ENCODE assay signal across 8 cellular contexts in the genomic region with DNA sequence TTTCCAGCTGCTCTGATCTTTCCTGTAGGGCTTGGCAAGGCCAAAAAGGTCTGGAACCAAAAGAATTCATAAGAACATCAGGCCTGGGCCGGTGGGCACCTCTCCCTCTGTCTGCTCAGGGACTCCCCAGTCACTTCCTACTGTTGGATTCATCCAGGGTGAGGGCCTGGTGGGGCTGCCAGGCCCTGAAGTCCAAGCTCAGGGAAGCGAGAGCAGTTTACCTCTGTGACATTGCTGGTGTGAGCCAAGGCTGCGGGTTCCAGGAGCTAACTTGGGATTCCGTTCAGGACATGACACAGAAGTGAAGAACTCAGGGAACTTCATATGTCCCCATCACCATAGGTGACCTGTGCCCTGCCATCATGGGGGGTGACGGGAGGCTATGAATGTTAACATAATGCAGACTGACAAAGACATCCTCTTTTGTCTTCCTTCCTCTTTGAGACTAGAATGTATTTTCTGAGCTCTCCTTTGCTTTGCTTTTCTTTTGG.
DNase-seq lines count a peak whose midpoint lies in the region; ATAC-seq, FAIRE-seq and TF ChIP-seq lines count a peak whose summit lies in the region.

No MANE protein-coding gene starts in this region.

- H3K27me3 Mint-ChIP-seq in activated naive CD4-positive, alpha-beta T cell treated with anti-CD3 and anti-CD28 coated beads, Interleukin-2, amount 50 U/mL, for 24 hours: peaks cover 7% of the 10 kb centered on the region
- H3K27me3 Mint-ChIP-seq in type B pancreatic cell: peaks cover 3% of the 10 kb centered on the region

- H3K4me1 Mint-ChIP-seq in activated naive CD4-positive, alpha-beta T cell treated with anti-CD3 and anti-CD28 coated beads, Interleukin-2, amount 50 U/mL, for 24 hours: peaks cover 7% of the 10 kb centered on the region
- H3K4me1 Mint-ChIP-seq in type B pancreatic cell (ENCODE audit: unreplicated experiment): peaks cover 25% of the 10 kb centered on the region

- ATAC-seq in HG02938 (IDR thresholded peaks at IDR 0.05; ENCODE audit: unreplicated experiment): no peak

- FAIRE-seq in H54 (lab: Jason Lieb, UNC): no peak

- H3K4me3 Mint-ChIP-seq in activated naive CD4-positive, alpha-beta T cell treated with anti-CD3 and anti-CD28 coated beads, Interleukin-2, amount 50 U/mL, for 24 hours: peak overlapping the region; percentile 37
- H3K4me3 Mint-ChIP-seq in type B pancreatic cell: peak overlapping the region; percentile 71

- no peaks in the 10 kb centered on the region for H3K9me3 Mint-ChIP-seq in activated naive CD4-positive, alpha-beta T cell treated with anti-CD3 and anti-CD28 coated beads, Interleukin-2, amount 50 U/mL, for 24 hours
- peaks cover 3% of the 10 kb centered on the region for H3K9me3 Mint-ChIP-seq in type B pancreatic cell

- TF ChIP-seq CTCF in type B pancreatic cell (conservative IDR thresholded peaks at IDR 0.05): no peak

- DNase-seq in activated naive CD4-positive, alpha-beta T cell (lab: John Stamatoyannopoulos, UW): no peak
- DNase-seq in astrocyte of the hippocampus (ENCODE audit: low read depth, low spot score): peak; percentile 32
- peak; percentile 76 for DNase-seq in mesenteric fat pad (ENCODE audit: low spot score)
- DNase-seq in type B pancreatic cell (ENCODE audit: extremely low spot score, unreplicated experiment): no peak
- DNase-seq in H54 (ENCODE audit: insufficient read length, low spot score): no peak
- no peak for DNase-seq in ureter (ENCODE audit: low spot score)

- no peak overlapping the region for H3K27ac Mint-ChIP-seq in activated naive CD4-positive, alpha-beta T cell treated with anti-CD3 and anti-CD28 coated beads, Interleukin-2, amount 50 U/mL, for 24 hours
- peak overlapping the region; percentile 22 for H3K27ac Mint-ChIP-seq in type B pancreatic cell

- no peak for TF ChIP-seq POLR2A in H54 (IDR thresholded peaks at IDR 0.05; ENCODE audit: low read depth, low read length)

- no peaks in the 10 kb centered on the region for H3K36me3 Mint-ChIP-seq in activated naive CD4-positive, alpha-beta T cell treated with anti-CD3 and anti-CD28 coated beads, Interleukin-2, amount 50 U/mL, for 24 hours
- no peaks in the 10 kb centered on the region for H3K36me3 Mint-ChIP-seq in type B pancreatic cell

Comparison
In these comparisons a context has a peak if more than half of its experiments do, and no peak if none do; other contexts are left out.
1. DNase-seq: peak in astrocyte of the hippocampus (single experiment) and mesenteric fat pad (single experiment); none in activated naive CD4-positive, alpha-beta T cell (0 of 4), type B pancreatic cell (single experiment), H54 (single experiment) and ureter (single experiment).